In genomic region chr11:48075637-48076036, GRCh38 we compare ENCODE assay signal across 23 cellular contexts.
"Had no signal": no experiment of that assay in that cellular context is flagged by ENCODE, and none has a peak within 500 bp of the region (broad histone marks: within the 10 kb centered on the region; RNA-seq: fewer than 3 reads in every experiment).

No MANE protein-coding gene starts in this region.

- ATAC-seq: body of pancreas; stimulated activated effector memory CD8-positive, alpha-beta T cell treated with anti-CD3 and anti-CD28 coated beads, Interleukin-12 subunit alpha, Interleukin-12 subunit beta, amount 100 ng/mL, for 72 hours had no signal

- H3K9me3 Mint-ChIP-seq: activated CD4-positive, alpha-beta memory T cell treated with anti-CD3 and anti-CD28 coated beads for 36 hours; dendritic cell treated with granulocyte-macrophage colony-stimulating factor and Interleukin-4, amounts not matched to agents 40 ng/mL and 50 ng/mL, for 4 days; nephron; stimulated activated effector memory CD8-positive, alpha-beta T cell treated with anti-CD3 and anti-CD28 coated beads, Interleukin-12 subunit alpha, Interleukin-12 subunit beta, amount 100 ng/mL, for 72 hours had no signal

- H3K27ac ChIP-seq: body of pancreas, cardiac muscle cell, esophagus muscularis mucosa, hepatocyte, left ventricle myocardium inferior, skin epidermis, transverse colon, VCaP had no signal

- H3K27me3 ChIP-seq: body of pancreas, cardiac muscle cell, esophagus muscularis mucosa, hepatocyte, right lobe of liver, transverse colon had no signal

- H3K4me2 ChIP-seq: hepatocyte had no signal

- H2AFZ ChIP-seq: hepatocyte had no signal

- DNase-seq: activated CD4-positive, alpha-beta memory T cell treated with anti-CD3 and anti-CD28 coated beads for 36 hours; activated effector memory CD4-positive, alpha-beta T cell treated with anti-CD3 and anti-CD28 coated beads, Interleukin-2, amount 50 U/mL, for 16 hours; activated naive CD4-positive, alpha-beta T cell treated with anti-CD3 and anti-CD28 coated beads, Interleukin-2, amount 50 U/mL, for 16 hours; activated T-cell treated with anti-CD3 and anti-CD28 coated beads, Interleukin-2, amount 50 U/mL, for 48 hours; anterior cingulate cortex; body of pancreas; effector CD4-positive, alpha-beta T cell; glutamatergic neuron; left ventricle myocardium inferior; midbrain; occipital lobe; stimulated activated CD4-positive, alpha-beta T cell treated with anti-CD3 and anti-CD28 coated beads, Interleukin-2, amount 100 ng/mL, for 24 hours; SW 1271; transverse colon had no signal

- H3K27me3 Mint-ChIP-seq: activated CD4-positive, alpha-beta memory T cell treated with anti-CD3 and anti-CD28 coated beads for 36 hours; dendritic cell treated with granulocyte-macrophage colony-stimulating factor and Interleukin-4, amounts not matched to agents 40 ng/mL and 50 ng/mL, for 4 days had no signal

- H3K4me1 ChIP-seq: body of pancreas had no signal

- H3K4me3 Mint-ChIP-seq: activated CD4-positive, alpha-beta memory T cell treated with anti-CD3 and anti-CD28 coated beads for 36 hours; dendritic cell treated with granulocyte-macrophage colony-stimulating factor and Interleukin-4, amounts not matched to agents 40 ng/mL and 50 ng/mL, for 4 days; nephron; stimulated activated effector memory CD8-positive, alpha-beta T cell treated with anti-CD3 and anti-CD28 coated beads, Interleukin-12 subunit alpha, Interleukin-12 subunit beta, amount 100 ng/mL, for 72 hours had no signal

- H3K9me3 ChIP-seq: body of pancreas, esophagus muscularis mucosa, left ventricle myocardium inferior, right lobe of liver, transverse colon had no signal

- H3K36me3 ChIP-seq: cardiac muscle cell, esophagus muscularis mucosa, left ventricle myocardium inferior, right lobe of liver, transverse colon had no signal

- H3K4me1 Mint-ChIP-seq: nephron had no signal

- H3K27ac Mint-ChIP-seq: activated CD4-positive, alpha-beta memory T cell treated with anti-CD3 and anti-CD28 coated beads for 36 hours; dendritic cell treated with granulocyte-macrophage colony-stimulating factor and Interleukin-4, amounts not matched to agents 40 ng/mL and 50 ng/mL, for 4 days; nephron; stimulated activated effector memory CD8-positive, alpha-beta T cell treated with anti-CD3 and anti-CD28 coated beads, Interleukin-12 subunit alpha, Interleukin-12 subunit beta, amount 100 ng/mL, for 72 hours had no signal

- H3K4me3 ChIP-seq: body of pancreas, cardiac muscle cell, esophagus muscularis mucosa, hepatocyte, left ventricle myocardium inferior, right lobe of liver, skin epidermis, transverse colon had no signal
